In the genomic region with DNA sequence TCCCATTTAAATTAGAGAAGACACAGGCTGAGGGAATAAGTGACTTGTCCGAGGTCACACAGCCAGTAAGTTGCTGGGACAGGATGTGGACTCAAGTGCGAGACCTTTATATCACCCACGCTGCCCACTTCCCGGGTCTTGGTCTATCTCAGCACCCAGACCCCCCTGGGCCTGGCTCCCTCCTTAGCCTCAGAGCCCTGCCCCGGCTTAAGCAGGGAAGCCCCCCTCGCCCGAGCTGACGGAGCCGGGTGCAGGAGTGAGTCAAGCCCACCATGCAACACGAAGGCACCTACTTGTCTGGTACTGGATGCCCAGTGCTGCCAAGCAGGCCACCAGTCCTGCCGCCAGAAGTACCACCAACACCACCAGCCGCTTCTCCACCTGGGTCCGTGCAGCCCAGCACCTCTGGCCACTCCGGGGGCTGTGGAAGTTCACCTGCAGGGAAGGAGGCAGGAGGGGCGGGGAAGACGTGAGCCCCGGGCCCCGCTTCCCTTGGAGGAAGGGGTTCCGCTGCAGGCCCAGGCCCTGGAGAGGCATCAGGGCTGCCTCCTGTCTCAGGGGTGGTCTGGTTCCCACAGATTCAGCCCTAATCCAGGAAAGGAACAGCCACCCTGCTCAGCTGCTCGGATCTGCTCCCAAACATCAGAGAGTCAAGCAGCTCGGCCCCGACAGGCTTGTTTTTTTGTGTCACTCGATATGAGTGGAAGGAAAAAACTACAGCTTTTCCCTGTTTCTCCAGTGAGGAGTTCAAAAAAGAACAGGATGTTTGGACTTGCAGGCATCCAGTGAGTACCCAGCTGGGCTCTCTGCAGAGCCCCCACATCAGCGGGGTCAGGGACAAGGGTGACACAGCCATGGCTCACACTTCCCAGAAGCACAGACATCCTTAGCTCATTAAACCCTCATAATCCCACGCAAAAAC, we compare ENCODE assay signal across 1 cellular context.
TF ChIP-seq lines count a peak whose summit lies in the region.

No MANE protein-coding gene starts in this region.

TF ChIP-seq in SK-N-SH treated with all-trans-retinoic acid at 6 μM for 48 hours, 23 proteins besides CTCF, POLR2A, EP300 and RAD21 (continued from another document):
- TF ChIP-seq BACH2 (CRISPR knock-in tag; IDR thresholded peaks at IDR 0.05; ENCODE audit: borderline replicate concordance) (no peak), PPARA (CRISPR knock-in tag; IDR thresholded peaks at IDR 0.05; ENCODE audit: borderline replicate concordance) (no peak), ISL1 (CRISPR knock-in tag; IDR thresholded peaks at IDR 0.05) (no peak), GLIS3 (CRISPR knock-in tag; IDR thresholded peaks at IDR 0.05) (no peak), CSDC2 (CRISPR knock-in tag; IDR thresholded peaks at IDR 0.05) (no peak), ARNTL (CRISPR knock-in tag; IDR thresholded peaks at IDR 0.05; ENCODE audit: borderline replicate concordance, low read depth) (no peak), ZNF70 (CRISPR knock-in tag; IDR thresholded peaks at IDR 0.05) (no peak), ZNF565 (CRISPR knock-in tag; conservative IDR thresholded peaks at IDR 0.05; ENCODE audit: low read depth) (no peak), ZFP30 (CRISPR knock-in tag; IDR thresholded peaks at IDR 0.05) (no peak), SNAI2 (CRISPR knock-in tag; IDR thresholded peaks at IDR 0.05) (no peak), TOX (CRISPR knock-in tag; IDR thresholded peaks at IDR 0.05; ENCODE audit: borderline replicate concordance) (no peak)
- TF ChIP-seq, protein P1, sequence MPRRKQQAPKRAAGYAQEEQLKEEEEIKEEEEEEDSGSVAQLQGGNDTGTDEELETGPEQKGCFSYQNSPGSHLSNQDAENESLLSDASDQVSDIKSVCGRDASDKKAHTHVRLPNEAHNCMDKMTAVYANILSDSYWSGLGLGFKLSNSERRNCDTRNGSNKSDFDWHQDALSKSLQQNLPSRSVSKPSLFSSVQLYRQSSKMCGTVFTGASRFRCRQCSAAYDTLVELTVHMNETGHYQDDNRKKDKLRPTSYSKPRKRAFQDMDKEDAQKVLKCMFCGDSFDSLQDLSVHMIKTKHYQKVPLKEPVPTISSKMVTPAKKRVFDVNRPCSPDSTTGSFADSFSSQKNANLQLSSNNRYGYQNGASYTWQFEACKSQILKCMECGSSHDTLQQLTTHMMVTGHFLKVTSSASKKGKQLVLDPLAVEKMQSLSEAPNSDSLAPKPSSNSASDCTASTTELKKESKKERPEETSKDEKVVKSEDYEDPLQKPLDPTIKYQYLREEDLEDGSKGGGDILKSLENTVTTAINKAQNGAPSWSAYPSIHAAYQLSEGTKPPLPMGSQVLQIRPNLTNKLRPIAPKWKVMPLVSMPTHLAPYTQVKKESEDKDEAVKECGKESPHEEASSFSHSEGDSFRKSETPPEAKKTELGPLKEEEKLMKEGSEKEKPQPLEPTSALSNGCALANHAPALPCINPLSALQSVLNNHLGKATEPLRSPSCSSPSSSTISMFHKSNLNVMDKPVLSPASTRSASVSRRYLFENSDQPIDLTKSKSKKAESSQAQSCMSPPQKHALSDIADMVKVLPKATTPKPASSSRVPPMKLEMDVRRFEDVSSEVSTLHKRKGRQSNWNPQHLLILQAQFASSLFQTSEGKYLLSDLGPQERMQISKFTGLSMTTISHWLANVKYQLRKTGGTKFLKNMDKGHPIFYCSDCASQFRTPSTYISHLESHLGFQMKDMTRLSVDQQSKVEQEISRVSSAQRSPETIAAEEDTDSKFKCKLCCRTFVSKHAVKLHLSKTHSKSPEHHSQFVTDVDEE (CRISPR knock-in tag; IDR thresholded peaks at IDR 0.05): no peak
